1 cellular context compared by ENCODE assay signal in genomic region chr4:39638358-39639239, GRCh38.
TF ChIP-seq lines count a peak whose summit lies in the region.

TSS of gene SMIM14 (minus strand) at chr4:39638865. CDS start at chr4:39605145, 33,720 bp downstream.

TF ChIP-seq in GM12878, 131 proteins besides CTCF, POLR2A, EP300 and RAD21 (continued from another document and continues in another):
- TF ChIP-seq NKRF (conservative IDR thresholded peaks at IDR 0.05) (peak; percentile 80), RUNX3 (IDR thresholded peaks at IDR 0.05; ENCODE audit: low read length) (peak; percentile 88), STAT3 (IDR thresholded peaks at IDR 0.05; ENCODE audit: low read depth, low read length) (no peak), KDM1A (IDR thresholded peaks at IDR 0.05; ENCODE audit: borderline replicate concordance) (no peak), CBX3 (IDR thresholded peaks at IDR 0.05; ENCODE audit: borderline replicate concordance, low read depth) (no peak), ZNF24 (IDR thresholded peaks at IDR 0.05) (no peak), SREBF2 (IDR thresholded peaks at IDR 0.05; ENCODE audit: low read length) (no peak), MTA3 (IDR thresholded peaks at IDR 0.05; ENCODE audit: borderline replicate concordance, low read length) (no peak), E4F1 (IDR thresholded peaks at IDR 0.05; ENCODE audit: borderline replicate concordance, partially characterized antibody) (no peak), E2F4 (IDR thresholded peaks at IDR 0.05; ENCODE audit: low read depth, low read length) (0 out of 2 replicates have a peak, but pooled peaks have one; percentile 49), ATF7 (IDR thresholded peaks at IDR 0.05; ENCODE audit: low read depth) (peak; percentile 67), NR2F1 (conservative IDR thresholded peaks at IDR 0.05) (no peak; the same call in none of the 2 replicates), FOS (IDR thresholded peaks at IDR 0.05; ENCODE audit: borderline replicate concordance, extremely low read depth, insufficient read length) (no peak), SPI1 (IDR thresholded peaks at IDR 0.05; ENCODE audit: borderline replicate concordance, insufficient read depth, low read depth, low read length) (no peak), SREBF1 (IDR thresholded peaks at IDR 0.05; ENCODE audit: low read length) (no peak), NRF1 (conservative IDR thresholded peaks at IDR 0.05; ENCODE audit: low read depth, low read length) (peak; percentile 85), BACH1 (IDR thresholded peaks at IDR 0.05; ENCODE audit: borderline replicate concordance) (0 out of 2 replicates have a peak, but pooled peaks have one; percentile 36), ZNF274 (IDR thresholded peaks at IDR 0.05; ENCODE audit: insufficient read depth, insufficient read length) (no peak), E2F8 (IDR thresholded peaks at IDR 0.05; ENCODE audit: low read depth, partially characterized antibody) (no peak), TAF1 (IDR thresholded peaks at IDR 0.05; ENCODE audit: borderline replicate concordance, low read depth, low read length) (peak; percentile 77), CHD1 (IDR thresholded peaks at IDR 0.05; ENCODE audit: low read depth, low read length) (no peak), MLLT1 (IDR thresholded peaks at IDR 0.05) (no peak), SKIL (IDR thresholded peaks at IDR 0.05; ENCODE audit: low read depth, poor library complexity, severe bottlenecking) (peak; percentile 17), YY1 (IDR thresholded peaks at IDR 0.05; ENCODE audit: low read depth, low read length) (no peak; the same call in 1 of the 2 replicates), SMARCA5 (IDR thresholded peaks at IDR 0.05) (no peak), ZNF592 (IDR thresholded peaks at IDR 0.05) (no peak), LARP7 (IDR thresholded peaks at IDR 0.05) (0 out of 2 replicates have a peak, but pooled peaks have one; percentile 36), SIX5 (IDR thresholded peaks at IDR 0.05; ENCODE audit: low read depth, low read length, severe bottlenecking) (no peak), MYB (IDR thresholded peaks at IDR 0.05; ENCODE audit: borderline replicate concordance, low read depth, low read length) (no peak), ZBTB11 (CRISPR knock-in tag; IDR thresholded peaks at IDR 0.05) (no peak), ZNF622 (IDR thresholded peaks at IDR 0.05) (no peak), MXI1 (IDR thresholded peaks at IDR 0.05; ENCODE audit: low read depth, low read length) (peak; percentile 83; the same call in 1 of the 2 replicates), RBBP5 (conservative IDR thresholded peaks at IDR 0.05) (no peak), JUND (IDR thresholded peaks at IDR 0.05; ENCODE audit: low read depth, low read length) (peak; percentile 20; the same call in 1 of the 2 replicates), USF1 (IDR thresholded peaks at IDR 0.05; ENCODE audit: borderline replicate concordance, extremely low read length, insufficient read depth, low read depth, low read length) (no peak)
